ENCODE assay signal across 8 cellular contexts in genomic region chr1:180863158-180863775, GRCh38. TPM values are rescaled to one million over a fixed set of nuclear protein-coding genes. Genes with fewer than 3 reads are reported as not detected.
A peak's percentile ranks its signal among the peaks of the same experiment; 100 is the strongest.
DNase-seq lines count a peak whose midpoint lies in the region; ATAC-seq and TF ChIP-seq lines count a peak whose summit lies in the region.

No MANE protein-coding gene starts in this region.

- H3K27me3 ChIP-seq in right atrium auricular region: no peaks in the 10 kb centered on the region
- no peaks in the 10 kb centered on the region for H3K27me3 ChIP-seq in skeletal muscle satellite cell (ENCODE audit: control insufficient read depth, insufficient read depth, low read length)

- TF ChIP-seq CTCF in AG09319 (IDR thresholded peaks at IDR 0.05; ENCODE audit: low read depth, low read length) (peak; percentile 52), GM10248 (IDR thresholded peaks at IDR 0.05; ENCODE audit: control extremely low read depth, extremely low read depth, low read depth, missing control alignments) (peak; percentile 72), right atrium auricular region (IDR thresholded peaks at IDR 0.05) (peak; percentile 57 to 84)

- H3K4me3 ChIP-seq in right atrium auricular region (no peak overlapping the region), skeletal muscle satellite cell (ENCODE audit: low read length) (no peak overlapping the region)

- H3K9me3 Mint-ChIP-seq in activated CD4-positive, alpha-beta T cell treated with anti-CD3 and anti-CD28 coated beads, Interleukin-2, amount 10 ng/mL, durations not matched to agents 7 days and 5 days: no peaks in the 10 kb centered on the region

- H3K9ac ChIP-seq in skeletal muscle satellite cell (ENCODE audit: low read depth, low read length): peak overlapping the region; percentile 26

- no peak for ATAC-seq in GM21825 (IDR thresholded peaks at IDR 0.05; ENCODE audit: unreplicated experiment)

- H3K27me3 Mint-ChIP-seq in activated CD4-positive, alpha-beta T cell treated with anti-CD3 and anti-CD28 coated beads, Interleukin-2, amount 10 ng/mL, durations not matched to agents 7 days and 5 days: no peaks in the 10 kb centered on the region

- H3K4me1 Mint-ChIP-seq in activated CD4-positive, alpha-beta T cell treated with anti-CD3 and anti-CD28 coated beads, Interleukin-2, amount 10 ng/mL, durations not matched to agents 7 days and 5 days: no peaks in the 10 kb centered on the region

- CTCF ChIA-PET in GM10248 (lab: Yijun Ruan, JAX): interaction anchor here (0.7 to 6.1 kb wide), 36 partner anchors 9 to 364 kb away, joined by 3 to 125 read pairs (median 4); no protein-coding TSS in a partner anchor
- CTCF ChIA-PET in activated CD4-positive, alpha-beta T cell treated with anti-CD3 and anti-CD28 coated beads, Interleukin-2, amount 10 ng/mL, durations not matched to agents 7 days and 5 days (lab: Charles Lee): interaction anchor here (1.1 to 3.0 kb wide), 5 partner anchors 192 to 358 kb away, joined by 3 to 19 read pairs (median 4); no protein-coding TSS in a partner anchor

- no peak overlapping the region for H3K27ac ChIP-seq in right atrium auricular region

- peaks cover 18% of the 10 kb centered on the region for H3K36me3 ChIP-seq in right atrium auricular region
- no peaks in the 10 kb centered on the region for H3K36me3 ChIP-seq in skeletal muscle satellite cell (ENCODE audit: insufficient read depth, low read length)

- H3K27ac Mint-ChIP-seq in activated CD4-positive, alpha-beta T cell treated with anti-CD3 and anti-CD28 coated beads, Interleukin-2, amount 10 ng/mL, durations not matched to agents 7 days and 5 days: no peak overlapping the region

- no peak overlapping the region for H3K4me2 ChIP-seq in skeletal muscle satellite cell (ENCODE audit: low read length)

- H3K9me3 ChIP-seq in right atrium auricular region: no peaks in the 10 kb centered on the region
- no peaks in the 10 kb centered on the region for H3K9me3 ChIP-seq in skeletal muscle satellite cell (replicated peaks; ENCODE audit: low read length)

- H3K4me1 ChIP-seq in right atrium auricular region (no peaks in the 10 kb centered on the region), skeletal muscle satellite cell (ENCODE audit: control insufficient read depth, insufficient read depth, low read length) (peaks cover 4% of the 10 kb centered on the region)

- no peaks in the 10 kb centered on the region for H3K36me3 Mint-ChIP-seq in activated CD4-positive, alpha-beta T cell treated with anti-CD3 and anti-CD28 coated beads, Interleukin-2, amount 10 ng/mL, durations not matched to agents 7 days and 5 days (ENCODE audit: low read depth)

- POLR2A ChIA-PET in GM10248 (lab: Yijun Ruan, JAX): no interaction called here
- POLR2A ChIA-PET in activated CD4-positive, alpha-beta T cell treated with anti-CD3 and anti-CD28 coated beads, Interleukin-2, amount 10 ng/mL, durations not matched to agents 7 days and 5 days (lab: Charles Lee): interaction anchor here (0.6 kb wide), 1 partner anchor 100 kb away, joined by 3 read pairs; no protein-coding TSS in a partner anchor

- DNase-seq in AG09319 (ENCODE audit: extremely low read depth, low read depth): peak; percentile 32
- no peak for DNase-seq in GM10248 (ENCODE audit: extremely low spot score)
- peak; percentile 29 for DNase-seq in NCI-H2029 (lab: John Stamatoyannopoulos, UW)
- peak; percentile 56 for DNase-seq in activated CD4-positive, alpha-beta T cell treated with anti-CD3 and anti-CD28 coated beads, Interleukin-2, amount 10 ng/mL, durations not matched to agents 7 days and 5 days
- DNase-seq in right atrium auricular region (ENCODE audit: low spot score): no peak
- DNase-seq in stimulated activated CD4-positive, alpha-beta T cell treated with anti-CD3 and anti-CD28 coated beads, Interleukin-15, amount 100 ng/mL, for 24 hours: no peak

- no peak overlapping the region for H3K4me3 Mint-ChIP-seq in activated CD4-positive, alpha-beta T cell treated with anti-CD3 and anti-CD28 coated beads, Interleukin-2, amount 10 ng/mL, durations not matched to agents 7 days and 5 days

RNA-seq across cellular contexts. Expression of gene KIAA1614, which starts 49.4 kb away (rescaled TPM):
- under 1 TPM; 0.22 to 0.33 TPM for total RNA-seq in activated CD4-positive, alpha-beta T cell treated with anti-CD3 and anti-CD28 coated beads, Interleukin-2, amount 10 ng/mL, durations not matched to agents 7 days and 5 days
- total RNA-seq in right atrium auricular region: 10 to 100 TPM in 1 of 2 donors, 1 to 10 TPM in 1; 9.1 to 11.0 TPM
- total RNA-seq in skeletal muscle satellite cell (2012; rRNA removed): 3.5 and 5.1 TPM in 2 replicates

Comparison
In these comparisons a context has a peak if more than half of its experiments do, and no peak if none do; other contexts are left out.
1. DNase-seq: peak in AG09319 (single experiment), NCI-H2029 (single experiment) and activated CD4-positive, alpha-beta T cell treated with anti-CD3 and anti-CD28 coated beads, Interleukin-2, amount 10 ng/mL, durations not matched to agents 7 days and 5 days (single experiment); none in GM10248 (single experiment), right atrium auricular region (single experiment) and stimulated activated CD4-positive, alpha-beta T cell treated with anti-CD3 and anti-CD28 coated beads, Interleukin-15, amount 100 ng/mL, for 24 hours (single experiment).
2. RNA of gene KIAA1614, which starts 49.4 kb away (total RNA-seq): 9.1 to 11.0 TPM in right atrium auricular region; 0.22 to 0.33 TPM in activated CD4-positive, alpha-beta T cell treated with anti-CD3 and anti-CD28 coated beads, Interleukin-2, amount 10 ng/mL, durations not matched to agents 7 days and 5 days; every median in the first group is over 4 times any median in the second.
3. Peak in every context shown above with its lines, with median percentiles within 50 percentile points of each other: CTCF ChIP-seq.